28 cellular contexts compared by ENCODE assay signal in the genomic region with DNA sequence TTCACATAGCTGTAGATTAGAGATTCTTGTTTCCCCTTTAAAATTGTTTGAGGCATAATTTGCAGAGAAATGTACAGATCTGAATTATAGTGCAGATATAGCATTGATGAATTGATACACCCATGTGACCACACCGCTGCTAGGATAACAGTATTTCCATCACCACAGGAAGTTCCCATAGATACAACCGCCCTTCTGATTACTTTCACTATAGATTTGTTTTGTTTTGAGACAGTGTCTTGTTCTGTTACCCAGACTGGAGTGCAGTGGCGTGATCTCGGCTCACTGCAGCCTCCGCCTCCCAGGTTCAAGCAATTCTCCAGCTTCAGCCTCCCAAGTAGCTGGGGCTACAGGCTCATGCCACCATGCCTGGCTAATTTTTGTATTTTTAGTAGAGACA. TPM values are rescaled to one million over a fixed set of nuclear protein-coding genes. Genes with fewer than 3 reads are reported as not detected.
DNase-seq lines count a peak whose midpoint lies in the region; ATAC-seq and TF ChIP-seq lines count a peak whose summit lies in the region.
"Had no signal": no experiment of that assay in that cellular context is flagged by ENCODE, and none has a peak within 500 bp of the region (broad histone marks: within the 10 kb centered on the region; RNA-seq: fewer than 3 reads in every experiment).

No MANE protein-coding gene starts in this region.

- H3K9me3 ChIP-seq in Loucy (ENCODE audit: insufficient read depth, low read depth, low read length) = peaks cover 6% of the 10 kb centered on the region; the same call in 1 of the 2 replicates

- peaks cover 5% of the 10 kb centered on the region for H3K27me3 Mint-ChIP-seq in activated CD4-positive, alpha-beta T cell treated with anti-CD3 and anti-CD28 coated beads for 36 hours

- no peaks in the 10 kb centered on the region for H4K20me1 ChIP-seq in Loucy (ENCODE audit: insufficient read depth, low read length, poor library complexity, severe bottlenecking)
- H4K20me1 ChIP-seq: BLaER1 had no signal

- H3K4me1 Mint-ChIP-seq in activated CD4-positive, alpha-beta T cell treated with anti-CD3 and anti-CD28 coated beads for 36 hours = peaks cover 15% of the 10 kb centered on the region

- H3K27ac Mint-ChIP-seq in activated CD4-positive, alpha-beta T cell treated with anti-CD3 and anti-CD28 coated beads for 36 hours = peak overlapping the region; percentile 37
- H3K27ac Mint-ChIP-seq: CD4-positive, alpha-beta T cell had no signal

- POLR2A ChIA-PET in activated CD4-positive, alpha-beta T cell treated with anti-CD3 and anti-CD28 coated beads for 36 hours (lab: Charles Lee) = no interaction called here

- H3K9me2 ChIP-seq in Loucy (replicated peaks; ENCODE audit: low read depth, low read length) = no peaks in the 10 kb centered on the region

- intact Hi-C loops in activated CD4-positive, alpha-beta T cell treated with anti-CD3 and anti-CD28 coated beads for 36 hours (cut with DNase I, micrococcal nuclease) = loop anchor here in 1 of 2 experiments (5.0 kb wide), 1 partner anchor 269 kb away; no protein-coding TSS in a partner anchor

- H3K36me3 ChIP-seq in ACC112 (ENCODE audit: insufficient read depth, low read length) (no peaks in the 10 kb centered on the region), Loucy (ENCODE audit: insufficient read depth, low read length) (no peaks in the 10 kb centered on the region)
- H3K36me3 ChIP-seq: BLaER1 had no signal

- H3K4me2 ChIP-seq in Loucy (ENCODE audit: low read depth, low read length, poor library complexity, severe bottlenecking) = no peak overlapping the region
- H3K4me2 ChIP-seq: BLaER1 had no signal

- no peak overlapping the region for H3K9ac ChIP-seq in Loucy (ENCODE audit: low read depth, low read length, poor library complexity, severe bottlenecking)
- H3K9ac ChIP-seq: BLaER1, GM23248 had no signal

- H2AFZ ChIP-seq in ACC112 (ENCODE audit: low read length, unreplicated experiment) = no peak overlapping the region
- H2AFZ ChIP-seq in Loucy (ENCODE audit: low read length) = 0 out of 2 replicates have a peak overlapping the region, but pooled peaks have one; percentile 38
- H2AFZ ChIP-seq: GM23248 had no signal

- H3K79me2 ChIP-seq in ACC112 (ENCODE audit: control insufficient read depth, insufficient read depth, low read length, unreplicated experiment) (no peaks in the 10 kb centered on the region), Loucy (ENCODE audit: insufficient read depth, low read length) (no peaks in the 10 kb centered on the region)

- H3K27ac ChIP-seq in ACC112 (ENCODE audit: low read depth, low read length) = no peak overlapping the region
- H3K27ac ChIP-seq: BLaER1, GM23248 had no signal

- no peak overlapping the region for H3K4me3 Mint-ChIP-seq in activated CD4-positive, alpha-beta T cell treated with anti-CD3 and anti-CD28 coated beads for 36 hours
- H3K4me3 Mint-ChIP-seq: CD4-positive, alpha-beta T cell had no signal

- H3K4me1 ChIP-seq in ACC112 (ENCODE audit: control insufficient read depth, insufficient read depth, low read length, unreplicated experiment) = no peaks in the 10 kb centered on the region
- H3K4me1 ChIP-seq in Loucy (ENCODE audit: insufficient read depth, low read length, poor library complexity, severe bottlenecking) = no peaks in the 10 kb centered on the region

- no peaks in the 10 kb centered on the region for H3F3A ChIP-seq in Loucy (ENCODE audit: low read depth)

- 0 out of 2 replicates have a peak overlapping the region, but pooled peaks have one; percentile 12 for H3K4me3 ChIP-seq in ACC112 (ENCODE audit: low read depth, low read length)
- no peak overlapping the region for H3K4me3 ChIP-seq in Loucy (ENCODE audit: low read length, poor library complexity, severe bottlenecking)
- H3K4me3 ChIP-seq: BLaER1, GM23248, K562 had no signal

- CTCF ChIA-PET in activated CD4-positive, alpha-beta T cell treated with anti-CD3 and anti-CD28 coated beads for 36 hours (lab: Charles Lee) = interaction anchor here (0.6 to 1.9 kb wide), 11 partner anchors 12 to 924 kb away, joined by 3 to 11 read pairs (median 4); no protein-coding TSS in a partner anchor

- H3K27me3 ChIP-seq in ACC112 (ENCODE audit: insufficient read depth, low read length) (peaks cover 21% of the 10 kb centered on the region), Loucy (ENCODE audit: insufficient read depth, low read length, poor library complexity, severe bottlenecking) (no peaks in the 10 kb centered on the region)
- H3K27me3 ChIP-seq: BLaER1 had no signal

- peak; percentile 39 for ATAC-seq in activated CD4-positive, alpha-beta T cell treated with anti-CD3 and anti-CD28 coated beads for 36 hours
- ATAC-seq in HG03095 (IDR thresholded peaks at IDR 0.05; ENCODE audit: unreplicated experiment) = no peak
- ATAC-seq: HepG2, K562, PC-3 had no signal

- H3K36me3 Mint-ChIP-seq in activated CD4-positive, alpha-beta T cell treated with anti-CD3 and anti-CD28 coated beads for 36 hours (ENCODE audit: low read depth) = no peaks in the 10 kb centered on the region

- TF ChIP-seq CTCF in Loucy (conservative IDR thresholded peaks at IDR 0.05; ENCODE audit: low read length) = no peak

- peaks cover 12% of the 10 kb centered on the region for H3K9me3 Mint-ChIP-seq in activated CD4-positive, alpha-beta T cell treated with anti-CD3 and anti-CD28 coated beads for 36 hours (ENCODE audit: low read depth)

- no peak for DNase-seq in activated CD4-positive, alpha-beta T cell treated with anti-CD3 and anti-CD28 coated beads for 36 hours
- no peak for DNase-seq in activated CD4-positive, alpha-beta T cell treated with anti-CD3 and anti-CD28 coated beads for 48 hours
- peak; percentile 35 for DNase-seq in central memory CD4-positive, alpha-beta T cell
- no peak for DNase-seq in inferior parietal cortex (ENCODE audit: extremely low spot score)
- DNase-seq: CD4-positive, alpha-beta T cell; COR-L47; DMS53; GM23248; H7; Kasumi-1; NCI-H1105 treated with DMSO at 0.1 percent for 48 hours; NCI-H1694; NCI-H2029 treated with DMSO at 0.1 percent for 48 hours; NCI-H446 treated with DMSO at 0.1 percent for 48 hours; NCI-H526; NCI-H82; NK-92 treated with Interleukin-12 subunit alpha and Interleukin-12 subunit beta, amount 100 ng/mL, for 24 hours; PC-3 had no signal

RNA-seq across cellular contexts. Expression of a gene that starts 8.8 kb away (rescaled TPM):
- not detected for total RNA-seq in activated CD4-positive, alpha-beta T cell treated with anti-CD3 and anti-CD28 coated beads for 36 hours
- total RNA-seq: A172; CD4-positive, alpha-beta T cell; Daoy; G401; GM23248; HepG2; HT1080 had no signal
